ENCODE assay signal across 8 cellular contexts in the genomic region with DNA sequence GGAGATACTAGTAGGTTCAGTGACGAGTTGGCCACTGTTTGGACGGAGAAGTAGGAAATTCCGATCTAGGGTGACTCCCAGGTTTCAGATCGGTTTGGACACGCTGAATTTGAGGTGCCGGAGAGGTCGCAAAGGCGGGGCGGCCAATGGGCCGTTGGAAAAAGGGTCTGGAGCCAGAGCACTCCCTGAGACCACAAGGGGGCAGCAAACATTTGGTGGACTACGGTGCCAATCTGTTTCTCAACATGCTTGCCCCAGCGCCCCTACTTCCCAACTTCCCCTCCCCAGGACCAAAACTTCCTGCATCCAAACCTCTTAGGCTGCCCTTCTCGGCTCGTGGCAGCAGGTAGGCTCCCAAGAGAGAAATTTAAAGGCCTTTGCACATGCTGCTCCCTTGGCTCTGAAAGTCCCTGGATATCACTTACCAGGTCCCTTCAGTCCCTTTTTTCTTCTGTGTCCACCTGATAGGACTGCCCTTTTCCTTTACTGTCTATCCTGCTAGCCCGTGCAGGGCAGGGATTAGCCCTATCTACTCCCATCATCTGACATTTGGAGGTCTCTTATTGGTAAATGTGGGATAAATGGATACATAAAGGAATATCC. TPM values are rescaled to one million over a fixed set of nuclear protein-coding genes. Genes with fewer than 3 reads are reported as not detected.
A peak's percentile ranks its signal among the peaks of the same experiment; 100 is the strongest.
DNase-seq lines count a peak whose midpoint lies in the region; ATAC-seq, FAIRE-seq and TF ChIP-seq lines count a peak whose summit lies in the region.

No MANE protein-coding gene starts in this region.

- peak overlapping the region; percentile 93 for H2AFZ ChIP-seq in DND-41 (ENCODE audit: low read depth, low read length)
- no peak overlapping the region for H2AFZ ChIP-seq in H1 (ENCODE audit: low read length)

- H4K8ac ChIP-seq in H1 (ENCODE audit: extremely low read depth, insufficient read depth, low read length): no peak overlapping the region
- H4K8ac ChIP-seq in mesendoderm (ENCODE audit: low read depth, low read length): no peak overlapping the region

- POLR2A ChIA-PET in H1 (lab: Charles Lee; ENCODE audit: partially characterized antibody): interaction anchor here (0.7 to 3.4 kb wide), 9 partner anchors 9 to 48 kb away, joined by 3 to 17 read pairs (median 3); partner anchors contain the start of genes ARID3C and SIGMAR1

- H3K4ac ChIP-seq in H1 (replicated peaks; ENCODE audit: insufficient read length, low read depth, low read length) (no peak overlapping the region), mesendoderm (ENCODE audit: low read depth, low read length) (no peak overlapping the region)

- H3K36me3 ChIP-seq in DND-41 (ENCODE audit: insufficient read depth, low read length) (peaks cover 30% of the 10 kb centered on the region), H1 (ENCODE audit: control insufficient read depth in 2 of 4, insufficient read depth in 4 of 4, low read length in 3 of 4) (no peaks in the 10 kb centered on the region; a peak in 1 of 8 replicates), mesendoderm (ENCODE audit: control insufficient read depth, insufficient read depth, low read length) (no peaks in the 10 kb centered on the region)

- H3K56ac ChIP-seq in H1 (replicated peaks; ENCODE audit: insufficient read length, low read depth, low read length) (no peak overlapping the region), mesendoderm (ENCODE audit: low read length) (peak overlapping the region; percentile 71)

- H3K23me2 ChIP-seq in H1 (ENCODE audit: low read depth, low read length): peaks cover 10% of the 10 kb centered on the region; the same call in 1 of the 2 replicates

- WGBS in H1 (ENCODE audit: extremely low coverage in 1 of 2, insufficient coverage in 1 of 2, insufficient read length in 1 of 2, insufficient replicate concordance in 2 of 2, low coverage in 1 of 2, low lambda C conversion rate in 2 of 2, missing lambda C conversion rate in 1 of 2), 2 experiments: 8% methylated on average over 15 of the region's 15 CpGs; no CpG with 5 or more reads in 1 of the 2 experiments
- no CpG with 5 or more reads among the region's 15 CpGs for WGBS in mesendoderm (ENCODE audit: extremely low coverage, insufficient coverage, low lambda C conversion rate)

- TF ChIP-seq POLR2A in H1 (IDR thresholded peaks at IDR 0.05; ENCODE audit: control extremely low read depth in 1 of 2, low read depth in 2 of 2, low read length in 2 of 2): no peak

- H3K27ac ChIP-seq in DND-41 (ENCODE audit: low read length) (peak overlapping the region; percentile 77), H1 (ENCODE audit: low read depth, low read length) (no peak overlapping the region), mesendoderm (ENCODE audit: low read depth, low read length) (no peak overlapping the region)

- FAIRE-seq in H1 (lab: Jason Lieb, UNC): no peak

- CTCF ChIA-PET in H1 (lab: Charles Lee; ENCODE audit: partially characterized antibody): interaction anchor here (0.7 to 16.9 kb wide), 25 partner anchors 9 to 209 kb away, joined by 3 to 401 read pairs (median 5); partner anchors contain the start of genes ARID3C, GALT and SIGMAR1

- no peak overlapping the region for H2BK20ac ChIP-seq in H1 (ENCODE audit: low read length)

- H2BK15ac ChIP-seq in H1 (ENCODE audit: low read length) (no peak overlapping the region; the same call in 1 of the 2 replicates), mesendoderm (replicated peaks; ENCODE audit: low read depth) (no peak overlapping the region)

- H2AK5ac ChIP-seq in H1 (ENCODE audit: low read depth, low read length) (no peak overlapping the region), mesendoderm (ENCODE audit: low read length) (no peak overlapping the region)

- peak; percentile 65 to 71 for TF ChIP-seq RAD21 in H1 (IDR thresholded peaks at IDR 0.05 in 1 of 2, conservative IDR thresholded peaks at IDR 0.05 in 1 of 2; ENCODE audit: low read depth in 2 of 2, low read length in 2 of 2)

- no peak overlapping the region for H3K14ac ChIP-seq in H1 (ENCODE audit: insufficient read length)

- peak overlapping the region; percentile 58 to 96 for H3K4me3 ChIP-seq in DND-41 (ENCODE audit: low read depth in 1 of 2, low read length in 2 of 2)
- peak overlapping the region; percentile 74 to 87 (median 82) for H3K4me3 ChIP-seq in H1 (ENCODE audit: extremely low read depth in 1 of 4, insufficient read depth in 2 of 4, low read depth in 3 of 4, low read length in 4 of 4)
- H3K4me3 ChIP-seq in mesendoderm (ENCODE audit: low read length): no peak overlapping the region

- H4K20me1 ChIP-seq in DND-41 (ENCODE audit: insufficient read depth, low read length) (no peaks in the 10 kb centered on the region), H1 (replicated peaks in 1 of 2; ENCODE audit: control insufficient read depth in 1 of 2, insufficient read depth in 2 of 2, low read length in 2 of 2) (no peaks in the 10 kb centered on the region)

- H4K91ac ChIP-seq in H1 (replicated peaks; ENCODE audit: insufficient read length, low read length): no peak overlapping the region

- peak; percentile 84 for TF ChIP-seq CTCF in DND-41 (IDR thresholded peaks at IDR 0.05; ENCODE audit: borderline replicate concordance, extremely low read depth, low read length, poor library complexity, severe bottlenecking)
- TF ChIP-seq CTCF in H1 (IDR thresholded peaks at IDR 0.05; ENCODE audit: control extremely low read depth in 1 of 3, insufficient read depth in 1 of 3, low read depth in 1 of 3, low read length in 3 of 3): peak; percentile 81 to 95 (median 88)

- no peaks in the 10 kb centered on the region for H3K9me3 ChIP-seq in DND-41 (ENCODE audit: insufficient read depth, low read length, severe bottlenecking)
- no peaks in the 10 kb centered on the region for H3K9me3 ChIP-seq in H1 (ENCODE audit: insufficient read depth in 2 of 2, low read depth in 1 of 2, low read length in 1 of 2)

- peaks cover 11% of the 10 kb centered on the region for H3K79me2 ChIP-seq in DND-41 (ENCODE audit: insufficient read depth, low read length)
- H3K79me2 ChIP-seq in H1 (ENCODE audit: control insufficient read depth in 1 of 2, insufficient read depth in 2 of 2, low read length in 2 of 2): no peaks in the 10 kb centered on the region
- H3K79me2 ChIP-seq in mesendoderm (ENCODE audit: control insufficient read depth, insufficient read depth, low read length): no peaks in the 10 kb centered on the region

- no peak overlapping the region for H2BK12ac ChIP-seq in H1 (ENCODE audit: low read depth, low read length)

- no peak overlapping the region for H4K5ac ChIP-seq in H1 (ENCODE audit: insufficient read length, low read depth, low read length)
- no peak overlapping the region for H4K5ac ChIP-seq in mesendoderm (ENCODE audit: low read length)

- ATAC-seq in DND-41 (ENCODE audit: insufficient read depth, low read depth) (peak; percentile 59), HG03196 (IDR thresholded peaks at IDR 0.05; ENCODE audit: unreplicated experiment) (peak; percentile 42), HG02763 (IDR thresholded peaks at IDR 0.05; ENCODE audit: unreplicated experiment) (no peak)

- peaks cover 27% of the 10 kb centered on the region for H3K4me1 ChIP-seq in DND-41 (ENCODE audit: insufficient read depth, low read length)
- peaks cover 0 to 11% (median 6%) of the 10 kb centered on the region in 4 experiments; a peak in 6 of 7 replicates for H3K4me1 ChIP-seq in H1 (replicated peaks in 1 of 4; ENCODE audit: control insufficient read depth in 3 of 4, insufficient read depth in 4 of 4, low read length in 3 of 4)
- H3K4me1 ChIP-seq in mesendoderm (ENCODE audit: control insufficient read depth, low read depth, low read length): peaks cover 3% of the 10 kb centered on the region

- peak overlapping the region; percentile 79 for H3K9ac ChIP-seq in DND-41 (ENCODE audit: low read depth, low read length)
- no peak overlapping the region; a peak in 2 of 7 replicates for H3K9ac ChIP-seq in H1 (replicated peaks in 1 of 4; ENCODE audit: extremely low read depth in 1 of 4, low read depth in 3 of 4, low read length in 3 of 4)
- peak overlapping the region; percentile 65 for H3K9ac ChIP-seq in mesendoderm (ENCODE audit: low read length)

- DNase-seq in DND-41 (peak; percentile 68), NCI-H82 treated with DMSO at 0.1 percent for 48 hours (lab: John Stamatoyannopoulos, UW; ENCODE audit: unreplicated experiment) (peak; percentile 23), H1 (ENCODE audit: low read depth in 1 of 2, low spot score in 2 of 2) (peak in 1 of 2 experiments; percentile 90), mesendoderm (peak; percentile 81)
- DNase-seq in activated CD8-positive, alpha-beta memory T cell treated with anti-CD3 and anti-CD28 coated beads for 24 hours: peak; percentile 86
- DNase-seq in stimulated activated CD8-positive, alpha-beta memory T cell treated with anti-CD3 and anti-CD28 coated beads, Interleukin-12 subunit alpha, Interleukin-12 subunit beta, amount 100 ng/mL, for 4 hours (ENCODE audit: low read depth): peak; percentile 39

- H3K79me1 ChIP-seq in H1 (ENCODE audit: low read depth, low read length) (no peaks in the 10 kb centered on the region), mesendoderm (ENCODE audit: low read length) (no peaks in the 10 kb centered on the region)

- H2BK5ac ChIP-seq in H1 (ENCODE audit: low read depth, low read length) (no peak overlapping the region), mesendoderm (ENCODE audit: low read length) (no peak overlapping the region)

- TF ChIP-seq EP300 in H1 (IDR thresholded peaks at IDR 0.05; ENCODE audit: borderline replicate concordance in 1 of 2, low read depth in 2 of 2, low read length in 2 of 2): no peak

- no peak overlapping the region for H2BK120ac ChIP-seq in H1 (replicated peaks; ENCODE audit: low read depth, low read length)
- H2BK120ac ChIP-seq in mesendoderm (ENCODE audit: low read depth, low read length): no peak overlapping the region

- peak overlapping the region; percentile 96 for H3K4me2 ChIP-seq in DND-41 (ENCODE audit: insufficient read depth, low read length)
- H3K4me2 ChIP-seq in H1 (ENCODE audit: insufficient read depth in 1 of 2, low read depth in 2 of 2, low read length in 2 of 2): peak overlapping the region; percentile 81 to 94
- peak overlapping the region; percentile 90 for H3K4me2 ChIP-seq in mesendoderm (ENCODE audit: low read length)

- H3K23ac ChIP-seq in H1 (ENCODE audit: insufficient read length) (no peak overlapping the region), mesendoderm (ENCODE audit: low read length) (no peak overlapping the region)

- peak overlapping the region; percentile 83; the same call in 1 of the 2 replicates for H3K18ac ChIP-seq in H1 (ENCODE audit: extremely low read depth, low read length)
- H3K18ac ChIP-seq in mesendoderm (ENCODE audit: low read length): no peak overlapping the region

- H3K27me3 ChIP-seq in DND-41 (ENCODE audit: insufficient read depth, low read length, poor library complexity) (no peaks in the 10 kb centered on the region), H1 (replicated peaks in 1 of 4; ENCODE audit: control insufficient read depth in 3 of 4, extremely low read depth in 1 of 4, insufficient read depth in 3 of 4, low read length in 3 of 4) (peaks cover 0 to 3% (median 2%) of the 10 kb centered on the region in 4 experiments; a peak in 2 of 7 replicates), mesendoderm (ENCODE audit: insufficient read depth, low read length, poor library complexity) (no peaks in the 10 kb centered on the region)

RNA-seq across cellular contexts. Expression of gene RPP25L, which starts 1.0 kb away (rescaled TPM):
- 21.6 and 25.6 TPM in 2 replicates for total RNA-seq in H1 (2021; fragmentation: NEBNext Ultra II Directional; extraction: Animal tissue kit (Norgen Biotek cat#: 25700))
- 75.0 and 82.3 TPM in 2 replicates for polyA plus RNA-seq in H1 (2011; rRNA removed)
- 52.2 TPM for polyA plus RNA-seq in H1 (2011; cell fraction: cytosol; rRNA removed)
- polyA plus RNA-seq in H1 (2011; cell fraction: nucleus; rRNA removed): 44.1 TPM
- polyA plus RNA-seq in H1 (2012, experiment 1 of 2): 34.0 to 45.6 TPM (median 39.2 TPM) in 4 replicates
- polyA plus RNA-seq in H1 (2012, experiment 2 of 2): 62.5 TPM
- 34.6 TPM for polyA plus RNA-seq in H1 (2013, experiment 1 of 2)
- polyA plus RNA-seq in H1 (2013, experiment 2 of 2): 35.3 TPM
- 8.6 and 14.4 TPM in 2 replicates for polyA minus RNA-seq in H1 (2011; rRNA and poly(A)+ RNA removed)
- polyA minus RNA-seq in H1 (2011; cell fraction: cytosol; rRNA and poly(A)+ RNA removed): 16.2 TPM
- polyA minus RNA-seq in H1 (2011; cell fraction: nucleus; rRNA and poly(A)+ RNA removed): 12.0 TPM
- polyA plus RNA-seq in mesendoderm (2013, experiment 1 of 2): 19.6 TPM
- polyA plus RNA-seq in mesendoderm (2013, experiment 2 of 2): 19.3 TPM

RNA-seq across cellular contexts. Expression of gene DCTN3, which starts 7.4 kb away (rescaled TPM):
- total RNA-seq in H1 (2021; fragmentation: NEBNext Ultra II Directional; extraction: Animal tissue kit (Norgen Biotek cat#: 25700)): 23.4 and 25.6 TPM in 2 replicates
- 37.8 and 39.2 TPM in 2 replicates for polyA plus RNA-seq in H1 (2011; rRNA removed)
- 36.2 TPM for polyA plus RNA-seq in H1 (2011; cell fraction: cytosol; rRNA removed)
- polyA plus RNA-seq in H1 (2011; cell fraction: nucleus; rRNA removed): 28.6 TPM
- 31.7 to 38.2 TPM (median 34.4 TPM) in 4 replicates for polyA plus RNA-seq in H1 (2012, experiment 1 of 2)
- 67.1 TPM for polyA plus RNA-seq in H1 (2012, experiment 2 of 2)
- 21.3 TPM for polyA plus RNA-seq in H1 (2013, experiment 1 of 2)
- 22.3 TPM for polyA plus RNA-seq in H1 (2013, experiment 2 of 2)
- 25.2 and 26.6 TPM in 2 replicates for polyA minus RNA-seq in H1 (2011; rRNA and poly(A)+ RNA removed)
- 7.0 TPM for polyA minus RNA-seq in H1 (2011; cell fraction: cytosol; rRNA and poly(A)+ RNA removed)
- polyA minus RNA-seq in H1 (2011; cell fraction: nucleus; rRNA and poly(A)+ RNA removed): 12.9 TPM
- polyA plus RNA-seq in mesendoderm (2013, experiment 1 of 2): 27.5 TPM
- 26.4 TPM for polyA plus RNA-seq in mesendoderm (2013, experiment 2 of 2)

RNA-seq across cellular contexts. Expression of gene ARID3C, which starts 16.0 kb away (rescaled TPM):
- total RNA-seq in H1 (2021; fragmentation: NEBNext Ultra II Directional; extraction: Animal tissue kit (Norgen Biotek cat#: 25700)): not detected in 2 replicates
- polyA plus RNA-seq in H1 (2011; rRNA removed): 0.08 and 0.25 TPM in 2 replicates
- 0.12 TPM for polyA plus RNA-seq in H1 (2011; cell fraction: cytosol; rRNA removed)
- polyA plus RNA-seq in H1 (2011; cell fraction: nucleus; rRNA removed): 0.33 TPM
- polyA plus RNA-seq in H1 (2012, experiment 1 of 2): 0.11 to 0.29 TPM in 2 of 4 replicates, not detected in the others
- polyA plus RNA-seq in H1 (2012, experiment 2 of 2): not detected
- polyA plus RNA-seq in H1 (2013, experiment 1 of 2): 0.04 TPM
- polyA plus RNA-seq in H1 (2013, experiment 2 of 2): 0.04 TPM
- polyA minus RNA-seq in H1 (2011; rRNA and poly(A)+ RNA removed): not detected in 2 replicates
- not detected for polyA minus RNA-seq in H1 (2011; cell fraction: cytosol; rRNA and poly(A)+ RNA removed)
- not detected for polyA minus RNA-seq in H1 (2011; cell fraction: nucleus; rRNA and poly(A)+ RNA removed)
- not detected for polyA plus RNA-seq in mesendoderm (2013, experiment 1 of 2)
- not detected for polyA plus RNA-seq in mesendoderm (2013, experiment 2 of 2)

RNA-seq across cellular contexts. Expression of gene CNTFR, which starts 23.4 kb away (rescaled TPM):
- total RNA-seq in H1 (2021; fragmentation: NEBNext Ultra II Directional; extraction: Animal tissue kit (Norgen Biotek cat#: 25700)): 1.2 and 1.5 TPM in 2 replicates
- polyA plus RNA-seq in H1 (2011; rRNA removed): 4.2 and 5.4 TPM in 2 replicates
- 1.8 TPM for polyA plus RNA-seq in H1 (2011; cell fraction: cytosol; rRNA removed)
- polyA plus RNA-seq in H1 (2011; cell fraction: nucleus; rRNA removed): 2.7 TPM
- polyA plus RNA-seq in H1 (2012, experiment 1 of 2): 1.1 to 3.0 TPM (median 1.6 TPM) in 4 replicates
- polyA plus RNA-seq in H1 (2012, experiment 2 of 2): 1.2 TPM
- polyA plus RNA-seq in H1 (2013, experiment 1 of 2): 1.5 TPM
- 1.6 TPM for polyA plus RNA-seq in H1 (2013, experiment 2 of 2)
- 0.90 and 1.2 TPM in 2 replicates for polyA minus RNA-seq in H1 (2011; rRNA and poly(A)+ RNA removed)
- polyA minus RNA-seq in H1 (2011; cell fraction: cytosol; rRNA and poly(A)+ RNA removed): 1.1 TPM
- polyA minus RNA-seq in H1 (2011; cell fraction: nucleus; rRNA and poly(A)+ RNA removed): 0.30 TPM
- polyA plus RNA-seq in mesendoderm (2013, experiment 1 of 2): 4.5 TPM
- 4.3 TPM for polyA plus RNA-seq in mesendoderm (2013, experiment 2 of 2)

RNA-seq across cellular contexts. Expression of gene SIGMAR1, which starts 24.7 kb away (rescaled TPM):
- total RNA-seq in H1 (2021; fragmentation: NEBNext Ultra II Directional; extraction: Animal tissue kit (Norgen Biotek cat#: 25700)): 84.2 and 86.8 TPM in 2 replicates
- polyA plus RNA-seq in H1 (2011; rRNA removed): 134 and 169 TPM in 2 replicates
- 106 TPM for polyA plus RNA-seq in H1 (2011; cell fraction: cytosol; rRNA removed)
- 96.3 TPM for polyA plus RNA-seq in H1 (2011; cell fraction: nucleus; rRNA removed)
- 93.0 to 157 TPM (median 138 TPM) in 4 replicates for polyA plus RNA-seq in H1 (2012, experiment 1 of 2)
- 125 TPM for polyA plus RNA-seq in H1 (2012, experiment 2 of 2)
- 118 TPM for polyA plus RNA-seq in H1 (2013, experiment 1 of 2)
- 156 TPM for polyA plus RNA-seq in H1 (2013, experiment 2 of 2)
- polyA minus RNA-seq in H1 (2011; rRNA and poly(A)+ RNA removed): 76.9 and 81.2 TPM in 2 replicates
- polyA minus RNA-seq in H1 (2011; cell fraction: cytosol; rRNA and poly(A)+ RNA removed): 57.5 TPM
- 59.4 TPM for polyA minus RNA-seq in H1 (2011; cell fraction: nucleus; rRNA and poly(A)+ RNA removed)
- 61.1 TPM for polyA plus RNA-seq in mesendoderm (2013, experiment 1 of 2)
- polyA plus RNA-seq in mesendoderm (2013, experiment 2 of 2): 60.8 TPM

Comparison
In these comparisons a context has a peak if more than half of its experiments do, and no peak if none do; other contexts are left out.
1. H3K9ac ChIP-seq: peak in DND-41 (single experiment) and mesendoderm (single experiment); none in H1 (0 of 4).
2. Peak in every context shown above with its lines, with median percentiles within 50 percentile points of each other: H3K4me2 ChIP-seq.